Comparison of ENCODE assay signal across 13 cellular contexts in the genomic region with DNA sequence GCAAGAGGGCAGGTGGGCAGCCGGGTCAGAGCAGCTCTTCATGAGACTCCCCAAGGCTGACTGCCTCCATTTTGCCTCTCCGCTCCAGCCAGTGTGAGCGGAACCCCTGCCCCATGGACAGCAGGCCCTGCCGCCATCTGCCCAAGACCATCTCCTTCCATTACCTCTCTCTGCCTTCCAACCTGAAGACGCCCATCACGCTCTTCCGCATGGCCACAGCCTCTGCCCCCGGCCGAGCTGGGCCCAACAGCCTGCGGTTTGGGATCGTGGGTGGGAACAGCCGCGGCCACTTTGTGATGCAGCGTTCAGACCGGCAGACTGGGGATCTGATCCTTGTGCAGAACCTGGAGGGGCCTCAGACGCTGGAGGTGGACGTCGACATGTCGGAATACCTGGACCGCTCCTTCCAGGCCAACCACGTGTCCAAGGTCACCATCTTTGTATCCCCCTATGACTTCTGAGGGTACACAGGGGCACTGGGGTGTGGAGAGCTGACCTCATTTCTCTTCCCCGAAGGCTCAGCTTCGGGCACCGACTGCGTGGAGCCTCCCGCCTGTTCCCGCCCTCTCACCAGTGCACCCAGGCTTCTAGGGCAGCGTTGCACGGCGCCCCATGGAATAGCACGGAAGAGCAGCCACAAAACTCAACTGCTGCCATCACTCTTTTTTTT. TPM values are rescaled to one million over a fixed set of nuclear protein-coding genes. Genes with fewer than 3 reads are reported as not detected.
A peak's percentile ranks its signal among the peaks of the same experiment; 100 is the strongest.
DNase-seq lines count a peak whose midpoint lies in the region; ATAC-seq and TF ChIP-seq lines count a peak whose summit lies in the region.
"Had no signal": no experiment of that assay in that cellular context is flagged by ENCODE, and none has a peak within 500 bp of the region (broad histone marks: within the 10 kb centered on the region; RNA-seq: fewer than 3 reads in every experiment).

No MANE protein-coding gene starts in this region.

- CTCF ChIA-PET in activated CD4-positive, alpha-beta T cell treated with anti-CD3 and anti-CD28 coated beads for 36 hours (lab: Charles Lee) = interaction anchor here (0.6 kb wide), 1 partner anchor 14 kb away, joined by 3 read pairs; no protein-coding TSS in a partner anchor
- CTCF ChIA-PET in T-cell (lab: Charles Lee) = no interaction called here

- H3K4me3 Mint-ChIP-seq in activated CD4-positive, alpha-beta T cell treated with anti-CD3 and anti-CD28 coated beads for 36 hours = peak overlapping the region; percentile 62
- peak overlapping the region; percentile 46 to 72 (median 49) for H3K4me3 Mint-ChIP-seq in T-cell
- H3K4me3 Mint-ChIP-seq in activated naive CD8-positive, alpha-beta T cell treated with anti-CD3 and anti-CD28 coated beads, Interleukin-2, amount 10 ng/mL, durations not matched to agents 7 days and 5 days = peak overlapping the region; percentile 67

- ATAC-seq in activated CD4-positive, alpha-beta T cell treated with anti-CD3 and anti-CD28 coated beads for 36 hours = no peak
- ATAC-seq in T-cell (replicated peaks in 1 of 4) = no peak
- ATAC-seq in activated naive CD8-positive, alpha-beta T cell treated with anti-CD3 and anti-CD28 coated beads, Interleukin-2, amount 10 ng/mL, durations not matched to agents 7 days and 5 days (ENCODE audit: low read depth) = no peak

- no peaks in the 10 kb centered on the region for H3K9me3 Mint-ChIP-seq in activated CD4-positive, alpha-beta T cell treated with anti-CD3 and anti-CD28 coated beads for 36 hours (ENCODE audit: low read depth)
- H3K9me3 Mint-ChIP-seq in T-cell = no peaks in the 10 kb centered on the region
- no peaks in the 10 kb centered on the region for H3K9me3 Mint-ChIP-seq in activated naive CD8-positive, alpha-beta T cell treated with anti-CD3 and anti-CD28 coated beads, Interleukin-2, amount 10 ng/mL, durations not matched to agents 7 days and 5 days

- H3K27me3 ChIP-seq in spleen (replicated peaks in 1 of 7) = peaks cover 0 to under 1% (median 0%) of the 10 kb centered on the region in 7 donors

- no peaks in the 10 kb centered on the region for H3K9me3 ChIP-seq in spleen

- H3K4me1 ChIP-seq in spleen = peaks cover 0 to 19% (median 11%) of the 10 kb centered on the region in 6 donors

- H3K27ac Mint-ChIP-seq in activated CD4-positive, alpha-beta T cell treated with anti-CD3 and anti-CD28 coated beads for 36 hours = peak overlapping the region; percentile 96
- peak overlapping the region; percentile 98 for H3K27ac Mint-ChIP-seq in T-cell
- H3K27ac Mint-ChIP-seq in activated naive CD8-positive, alpha-beta T cell treated with anti-CD3 and anti-CD28 coated beads, Interleukin-2, amount 10 ng/mL, durations not matched to agents 7 days and 5 days = peak overlapping the region; percentile 96

- H3K27me3 Mint-ChIP-seq in activated CD4-positive, alpha-beta T cell treated with anti-CD3 and anti-CD28 coated beads for 36 hours = no peaks in the 10 kb centered on the region
- H3K27me3 Mint-ChIP-seq in T-cell = no peaks in the 10 kb centered on the region
- peaks cover 2% of the 10 kb centered on the region for H3K27me3 Mint-ChIP-seq in activated naive CD8-positive, alpha-beta T cell treated with anti-CD3 and anti-CD28 coated beads, Interleukin-2, amount 10 ng/mL, durations not matched to agents 7 days and 5 days

- H3K4me1 Mint-ChIP-seq in activated CD4-positive, alpha-beta T cell treated with anti-CD3 and anti-CD28 coated beads for 36 hours = peaks cover 90% of the 10 kb centered on the region
- H3K4me1 Mint-ChIP-seq in T-cell = peaks cover 92 to 96% (median 93%) of the 10 kb centered on the region in 3 donors
- H3K4me1 Mint-ChIP-seq in activated naive CD8-positive, alpha-beta T cell treated with anti-CD3 and anti-CD28 coated beads, Interleukin-2, amount 10 ng/mL, durations not matched to agents 7 days and 5 days = peaks cover 34% of the 10 kb centered on the region

- H3K27ac ChIP-seq in spleen = peak overlapping the region in 7 of 8 donors; percentile 19 to 79 (median 52)

- intact Hi-C loops in activated CD4-positive, alpha-beta T cell treated with anti-CD3 and anti-CD28 coated beads for 36 hours (cut with DNase I, micrococcal nuclease) = loop anchor here (5.0 to 10.0 kb wide), 4 partner anchors 130 to 578 kb away; a partner anchor contains a TSS
- intact Hi-C loops in spleen (cut with DNase I; ENCODE audit: low total_unique reads) = no loop called here

- POLR2A ChIA-PET in activated CD4-positive, alpha-beta T cell treated with anti-CD3 and anti-CD28 coated beads for 36 hours (lab: Charles Lee) = no interaction called here
- POLR2A ChIA-PET in T-cell (lab: Charles Lee) = interaction anchor here in 1 of 2 donors (0.7 kb wide), 1 partner anchor 1711 kb away, joined by 4 read pairs; no protein-coding TSS in a partner anchor
- POLR2A ChIA-PET in activated naive CD8-positive, alpha-beta T cell treated with anti-CD3 and anti-CD28 coated beads, Interleukin-2, amount 10 ng/mL, durations not matched to agents 7 days and 5 days (lab: Charles Lee) = interaction anchor here (0.8 to 2.1 kb wide), 6 partner anchors 17 to 133 kb away, joined by 3 to 9 read pairs (median 4); a partner anchor contains a TSS

- H3K4me3 ChIP-seq in spleen = no peak overlapping the region

- TF ChIP-seq CTCF in spleen (IDR thresholded peaks at IDR 0.05 in 8 of 11, conservative IDR thresholded peaks at IDR 0.05 in 3 of 11) = no peak

- DNase-seq in activated CD4-positive, alpha-beta T cell treated with anti-CD3 and anti-CD28 coated beads for 36 hours = peak; percentile 50
- DNase-seq in activated CD4-positive, alpha-beta T cell treated with anti-CD3 and anti-CD28 coated beads, Interleukin-2, amount 50 U/mL, for 1 hour = no peak
- DNase-seq in T-cell (no peak), spleen (no peak), EL (no peak), hepatic stellate cell (ENCODE audit: low spot score) (no peak), cortex of kidney (lab: John Stamatoyannopoulos, UW) (no peak)
- no peak for DNase-seq in activated naive CD8-positive, alpha-beta T cell treated with anti-CD3 and anti-CD28 coated beads, Interleukin-2, amount 10 ng/mL, durations not matched to agents 7 days and 5 days
- DNase-seq: cerebellar nuclear complex, kidney glomerular epithelial cell, NCI-H1092 treated with DMSO at 0.1 percent for 48 hours, NCI-H446 had no signal

- 92 to 96% (median 95%) methylated on average over 29 to 31 of the region's 31 CpGs for WGBS in spleen, 5 donors

- TF ChIP-seq POLR2A in spleen (IDR thresholded peaks at IDR 0.05) = no peak

- H3K36me3 Mint-ChIP-seq in activated CD4-positive, alpha-beta T cell treated with anti-CD3 and anti-CD28 coated beads for 36 hours (ENCODE audit: low read depth) = peaks cover 80% of the 10 kb centered on the region
- H3K36me3 Mint-ChIP-seq in T-cell = peaks cover 26% of the 10 kb centered on the region
- peaks cover 6% of the 10 kb centered on the region for H3K36me3 Mint-ChIP-seq in activated naive CD8-positive, alpha-beta T cell treated with anti-CD3 and anti-CD28 coated beads, Interleukin-2, amount 10 ng/mL, durations not matched to agents 7 days and 5 days

- H3K36me3 ChIP-seq in spleen = no peaks in the 10 kb centered on the region

RNA-seq across cellular contexts. Expression of a gene that starts 49.0 kb away (rescaled TPM):
- 10 to 100 TPM; 40.5 to 40.6 TPM for total RNA-seq in activated CD4-positive, alpha-beta T cell treated with anti-CD3 and anti-CD28 coated beads for 36 hours
- total RNA-seq in T-cell (10 to 100 TPM; 11.9 to 68.5 (median 48.8) TPM), spleen (10 to 100 TPM in 3 of 7 donors, 1 to 10 TPM in 4; 6.5 to 14.5 (median 9.0) TPM)
- total RNA-seq in activated naive CD8-positive, alpha-beta T cell treated with anti-CD3 and anti-CD28 coated beads, Interleukin-2, amount 10 ng/mL, durations not matched to agents 7 days and 5 days = 1 to 10 TPM; 1.1 to 1.8 TPM
- 1 to 10 TPM; 1.5 to 2.1 (median 2.0) TPM for polyA plus RNA-seq in spleen
- total RNA-seq: H4 had no signal
